Comparison of ENCODE assay signal across 1 cellular context in the genomic region with DNA sequence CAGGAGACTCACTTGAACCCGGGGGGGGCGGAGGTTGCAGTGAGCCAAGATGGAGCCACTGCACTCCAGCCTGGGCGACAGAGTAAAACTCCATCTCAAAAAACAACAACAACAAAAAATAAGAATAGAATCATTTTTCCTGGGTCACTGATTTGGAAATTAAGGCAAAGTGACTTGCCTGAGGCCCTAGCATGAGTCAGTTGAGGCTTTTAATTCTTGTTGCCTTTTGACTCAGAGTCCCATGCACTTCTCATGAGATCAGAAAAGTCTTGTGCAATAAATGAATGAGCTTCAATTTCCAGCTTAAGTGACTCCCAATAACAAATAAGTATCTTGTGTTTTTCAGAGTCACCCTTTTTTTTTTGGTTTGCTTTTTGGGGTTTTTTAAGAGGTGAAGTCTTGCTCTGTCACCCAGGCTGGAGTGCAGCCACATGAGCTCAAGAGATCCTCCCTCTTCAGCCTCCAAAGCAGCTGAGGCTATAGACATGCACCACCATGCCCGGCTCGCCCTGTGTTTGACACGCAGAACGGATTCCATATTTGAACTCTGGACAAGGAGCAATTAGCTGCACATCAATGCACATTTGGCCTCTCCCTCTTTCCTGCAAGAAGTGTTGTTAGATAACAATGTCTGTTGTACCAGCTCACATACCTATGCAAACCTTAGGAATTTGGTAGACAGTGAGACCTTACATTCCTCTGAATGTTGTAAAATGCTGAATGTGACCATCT.
TF ChIP-seq lines count a peak whose summit lies in the region.

No MANE protein-coding gene starts in this region.

TF ChIP-seq in GM12878, 131 proteins besides CTCF, POLR2A, EP300 and RAD21:
- no peak for TF ChIP-seq EED (IDR thresholded peaks at IDR 0.05; ENCODE audit: low read depth)
- TF ChIP-seq EZH2 (IDR thresholded peaks at IDR 0.05; ENCODE audit: borderline replicate concordance, control insufficient read depth, low read depth, low read length) = no peak
- TF ChIP-seq, protein P1, sequence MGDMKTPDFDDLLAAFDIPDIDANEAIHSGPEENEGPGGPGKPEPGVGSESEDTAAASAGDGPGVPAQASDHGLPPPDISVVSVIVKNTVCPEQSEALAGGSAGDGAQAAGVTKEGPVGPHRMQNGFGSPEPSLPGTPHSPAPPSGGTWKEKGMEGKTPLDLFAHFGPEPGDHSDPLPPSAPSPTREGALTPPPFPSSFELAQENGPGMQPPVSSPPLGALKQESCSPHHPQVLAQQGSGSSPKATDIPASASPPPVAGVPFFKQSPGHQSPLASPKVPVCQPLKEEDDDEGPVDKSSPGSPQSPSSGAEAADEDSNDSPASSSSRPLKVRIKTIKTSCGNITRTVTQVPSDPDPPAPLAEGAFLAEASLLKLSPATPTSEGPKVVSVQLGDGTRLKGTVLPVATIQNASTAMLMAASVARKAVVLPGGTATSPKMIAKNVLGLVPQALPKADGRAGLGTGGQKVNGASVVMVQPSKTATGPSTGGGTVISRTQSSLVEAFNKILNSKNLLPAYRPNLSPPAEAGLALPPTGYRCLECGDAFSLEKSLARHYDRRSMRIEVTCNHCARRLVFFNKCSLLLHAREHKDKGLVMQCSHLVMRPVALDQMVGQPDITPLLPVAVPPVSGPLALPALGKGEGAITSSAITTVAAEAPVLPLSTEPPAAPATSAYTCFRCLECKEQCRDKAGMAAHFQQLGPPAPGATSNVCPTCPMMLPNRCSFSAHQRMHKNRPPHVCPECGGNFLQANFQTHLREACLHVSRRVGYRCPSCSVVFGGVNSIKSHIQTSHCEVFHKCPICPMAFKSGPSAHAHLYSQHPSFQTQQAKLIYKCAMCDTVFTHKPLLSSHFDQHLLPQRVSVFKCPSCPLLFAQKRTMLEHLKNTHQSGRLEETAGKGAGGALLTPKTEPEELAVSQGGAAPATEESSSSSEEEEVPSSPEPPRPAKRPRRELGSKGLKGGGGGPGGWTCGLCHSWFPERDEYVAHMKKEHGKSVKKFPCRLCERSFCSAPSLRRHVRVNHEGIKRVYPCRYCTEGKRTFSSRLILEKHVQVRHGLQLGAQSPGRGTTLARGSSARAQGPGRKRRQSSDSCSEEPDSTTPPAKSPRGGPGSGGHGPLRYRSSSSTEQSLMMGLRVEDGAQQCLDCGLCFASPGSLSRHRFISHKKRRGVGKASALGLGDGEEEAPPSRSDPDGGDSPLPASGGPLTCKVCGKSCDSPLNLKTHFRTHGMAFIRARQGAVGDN (IDR thresholded peaks at IDR 0.05) = no peak
- TF ChIP-seq, protein P2, sequence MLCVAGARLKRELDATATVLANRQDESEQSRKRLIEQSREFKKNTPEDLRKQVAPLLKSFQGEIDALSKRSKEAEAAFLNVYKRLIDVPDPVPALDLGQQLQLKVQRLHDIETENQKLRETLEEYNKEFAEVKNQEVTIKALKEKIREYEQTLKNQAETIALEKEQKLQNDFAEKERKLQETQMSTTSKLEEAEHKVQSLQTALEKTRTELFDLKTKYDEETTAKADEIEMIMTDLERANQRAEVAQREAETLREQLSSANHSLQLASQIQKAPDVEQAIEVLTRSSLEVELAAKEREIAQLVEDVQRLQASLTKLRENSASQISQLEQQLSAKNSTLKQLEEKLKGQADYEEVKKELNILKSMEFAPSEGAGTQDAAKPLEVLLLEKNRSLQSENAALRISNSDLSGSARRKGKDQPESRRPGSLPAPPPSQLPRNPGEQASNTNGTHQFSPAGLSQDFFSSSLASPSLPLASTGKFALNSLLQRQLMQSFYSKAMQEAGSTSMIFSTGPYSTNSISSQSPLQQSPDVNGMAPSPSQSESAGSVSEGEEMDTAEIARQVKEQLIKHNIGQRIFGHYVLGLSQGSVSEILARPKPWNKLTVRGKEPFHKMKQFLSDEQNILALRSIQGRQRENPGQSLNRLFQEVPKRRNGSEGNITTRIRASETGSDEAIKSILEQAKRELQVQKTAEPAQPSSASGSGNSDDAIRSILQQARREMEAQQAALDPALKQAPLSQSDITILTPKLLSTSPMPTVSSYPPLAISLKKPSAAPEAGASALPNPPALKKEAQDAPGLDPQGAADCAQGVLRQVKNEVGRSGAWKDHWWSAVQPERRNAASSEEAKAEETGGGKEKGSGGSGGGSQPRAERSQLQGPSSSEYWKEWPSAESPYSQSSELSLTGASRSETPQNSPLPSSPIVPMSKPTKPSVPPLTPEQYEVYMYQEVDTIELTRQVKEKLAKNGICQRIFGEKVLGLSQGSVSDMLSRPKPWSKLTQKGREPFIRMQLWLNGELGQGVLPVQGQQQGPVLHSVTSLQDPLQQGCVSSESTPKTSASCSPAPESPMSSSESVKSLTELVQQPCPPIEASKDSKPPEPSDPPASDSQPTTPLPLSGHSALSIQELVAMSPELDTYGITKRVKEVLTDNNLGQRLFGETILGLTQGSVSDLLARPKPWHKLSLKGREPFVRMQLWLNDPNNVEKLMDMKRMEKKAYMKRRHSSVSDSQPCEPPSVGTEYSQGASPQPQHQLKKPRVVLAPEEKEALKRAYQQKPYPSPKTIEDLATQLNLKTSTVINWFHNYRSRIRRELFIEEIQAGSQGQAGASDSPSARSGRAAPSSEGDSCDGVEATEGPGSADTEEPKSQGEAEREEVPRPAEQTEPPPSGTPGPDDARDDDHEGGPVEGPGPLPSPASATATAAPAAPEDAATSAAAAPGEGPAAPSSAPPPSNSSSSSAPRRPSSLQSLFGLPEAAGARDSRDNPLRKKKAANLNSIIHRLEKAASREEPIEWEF (IDR thresholded peaks at IDR 0.05; ENCODE audit: insufficient replicate concordance, low read depth, low read length) = no peak
- peak; percentile 77 for TF ChIP-seq JUNB (IDR thresholded peaks at IDR 0.05)
- no peak for TF ChIP-seq SUZ12 (IDR thresholded peaks at IDR 0.05; ENCODE audit: unreplicated experiment)
- 0 out of 2 replicates have a peak, but pooled peaks have one; percentile 24 for TF ChIP-seq RUNX3 (IDR thresholded peaks at IDR 0.05; ENCODE audit: low read length)
- no peak for TF ChIP-seq NFXL1 (IDR thresholded peaks at IDR 0.05; ENCODE audit: borderline replicate concordance)
- TF ChIP-seq, protein P3, sequence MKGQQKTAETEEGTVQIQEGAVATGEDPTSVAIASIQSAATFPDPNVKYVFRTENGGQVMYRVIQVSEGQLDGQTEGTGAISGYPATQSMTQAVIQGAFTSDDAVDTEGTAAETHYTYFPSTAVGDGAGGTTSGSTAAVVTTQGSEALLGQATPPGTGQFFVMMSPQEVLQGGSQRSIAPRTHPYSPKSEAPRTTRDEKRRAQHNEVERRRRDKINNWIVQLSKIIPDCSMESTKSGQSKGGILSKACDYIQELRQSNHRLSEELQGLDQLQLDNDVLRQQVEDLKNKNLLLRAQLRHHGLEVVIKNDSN (IDR thresholded peaks at IDR 0.05; ENCODE audit: borderline replicate concordance, extremely low read length, insufficient read depth, low read depth, low read length) = no peak
- TF ChIP-seq SIX5 (IDR thresholded peaks at IDR 0.05; ENCODE audit: low read depth, low read length, severe bottlenecking) = no peak
